Comparison of ENCODE assay signal across 27 cellular contexts in the genomic region with DNA sequence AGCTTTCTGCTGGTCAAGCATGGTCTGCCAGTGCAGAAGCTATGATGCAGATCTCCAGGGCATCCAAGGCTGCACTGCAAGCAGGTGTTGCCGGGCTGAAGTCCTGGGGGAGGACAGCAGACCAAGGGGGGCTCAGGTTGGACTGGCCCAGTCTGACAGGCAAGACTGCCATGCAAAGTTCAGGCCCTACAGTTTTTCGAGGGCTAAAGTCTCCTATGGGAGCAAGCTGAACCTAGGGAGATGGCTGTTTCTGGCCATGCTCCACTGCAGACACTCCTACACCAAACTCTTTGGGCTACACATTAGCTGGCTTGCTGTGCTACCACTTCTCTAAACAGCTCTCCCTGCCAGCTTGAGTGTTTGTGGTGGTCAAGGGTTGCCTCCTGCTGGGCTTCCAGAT.
DNase-seq lines count a peak whose midpoint lies in the region; ATAC-seq, FAIRE-seq and TF ChIP-seq lines count a peak whose summit lies in the region.
"Had no signal": no experiment of that assay in that cellular context is flagged by ENCODE, and none has a peak within 500 bp of the region (broad histone marks: within the 10 kb centered on the region; RNA-seq: fewer than 3 reads in every experiment).

No MANE protein-coding gene starts in this region.

- H3K36me3 ChIP-seq in HepG2 (replicated peaks in 1 of 2; ENCODE audit: control insufficient read depth in 1 of 2, insufficient read depth in 2 of 2, low read length in 2 of 2) (no peaks in the 10 kb centered on the region), right lobe of liver (no peaks in the 10 kb centered on the region), Panc1 (ENCODE audit: control insufficient read depth, insufficient read depth, low read length) (no peaks in the 10 kb centered on the region), trophoblast cell (ENCODE audit: control insufficient read depth in 1 of 2, insufficient read depth in 2 of 2, low read length in 2 of 2) (no peaks in the 10 kb centered on the region)
- H3K36me3 ChIP-seq: BLaER1 treated with 17β-estradiol and CSF1 and Interleukin-3, amounts not matched to agents 10 nM and 100 nM; SJSA1 had no signal

- no peaks in the 10 kb centered on the region for H3K79me2 ChIP-seq in HepG2 (ENCODE audit: insufficient read depth, low read length)
- no peaks in the 10 kb centered on the region for H3K79me2 ChIP-seq in trophoblast cell (ENCODE audit: control insufficient read depth, insufficient read depth, low read length, poor library complexity)

- no peak overlapping the region for H4K12ac ChIP-seq in trophoblast cell (ENCODE audit: low read depth, low read length)

- H3K9me3 ChIP-seq in HepG2 (ENCODE audit: low read length) = no peaks in the 10 kb centered on the region
- no peaks in the 10 kb centered on the region for H3K9me3 ChIP-seq in right lobe of liver
- no peaks in the 10 kb centered on the region for H3K9me3 ChIP-seq in Panc1 (ENCODE audit: control insufficient read depth, insufficient read depth, low read depth, low read length)
- H3K9me3 ChIP-seq in trophoblast cell (ENCODE audit: insufficient read depth, low read depth, low read length) = no peaks in the 10 kb centered on the region
- H3K9me3 ChIP-seq: A549, SJSA1 had no signal

- H2AFZ ChIP-seq in HepG2 (ENCODE audit: low read length) (no peak overlapping the region), trophoblast cell (ENCODE audit: insufficient read depth, low read length, poor library complexity) (no peak overlapping the region)
- H2AFZ ChIP-seq: GM23248, PC-9 had no signal

- TF ChIP-seq RAD21 in HepG2 (CRISPR knock-in tag; IDR thresholded peaks at IDR 0.05) = no peak

- no peak overlapping the region for H3K18ac ChIP-seq in trophoblast cell (ENCODE audit: low read length)

- H4K20me1 ChIP-seq in HepG2 (ENCODE audit: insufficient read depth, low read length) = no peaks in the 10 kb centered on the region
- H4K20me1 ChIP-seq: BLaER1 treated with 17β-estradiol and CSF1 and Interleukin-3, amounts not matched to agents 10 nM and 100 nM had no signal

- H2BK12ac ChIP-seq in trophoblast cell (ENCODE audit: low read length) = no peak overlapping the region

- ATAC-seq in HepG2 = no peak; the same call in 2 of the 3 replicates
- ATAC-seq in right lobe of liver = no peak
- peak; percentile 38; the same call in 1 of the 2 replicates for ATAC-seq in Panc1
- no peak for ATAC-seq in HG03139 (IDR thresholded peaks at IDR 0.05; ENCODE audit: unreplicated experiment)
- ATAC-seq in HG03521 (IDR thresholded peaks at IDR 0.05; ENCODE audit: unreplicated experiment) = no peak
- ATAC-seq: A549, T-cell had no signal

- no peak; the same call in 1 of the 2 replicates for TF ChIP-seq CTCF in HepG2 (CRISPR knock-in tag; IDR thresholded peaks at IDR 0.05)
- no peak for TF ChIP-seq CTCF in right lobe of liver (IDR thresholded peaks at IDR 0.05)
- TF ChIP-seq CTCF in Panc1 (IDR thresholded peaks at IDR 0.05) = no peak
- no peak for TF ChIP-seq CTCF in coronary artery (IDR thresholded peaks at IDR 0.05)

- no peak overlapping the region for H3K14ac ChIP-seq in trophoblast cell (ENCODE audit: low read length)

- no peak overlapping the region for H4K91ac ChIP-seq in trophoblast cell (ENCODE audit: low read depth, low read length)

- H3K27ac ChIP-seq in HepG2 (ENCODE audit: extremely low read length, insufficient read depth, low read length) = no peak overlapping the region
- H3K27ac ChIP-seq in right lobe of liver = no peak overlapping the region
- no peak overlapping the region for H3K27ac ChIP-seq in Panc1 (ENCODE audit: low read length)
- H3K27ac ChIP-seq in trophoblast cell (ENCODE audit: low read depth, low read length) = no peak overlapping the region
- no peak overlapping the region for H3K27ac ChIP-seq in coronary artery
- H3K27ac ChIP-seq: A549; BLaER1 treated with 17β-estradiol and CSF1 and Interleukin-3, amounts not matched to agents 10 nM and 100 nM; GM23248; KMS-11; PC-9; SJSA1 had no signal

- CTCF ChIA-PET in HepG2 (lab: Yijun Ruan, JAX; ENCODE audit: low intra/inter-chr PET ratio, low total read pairs) (no interaction called here), Panc1 (lab: Charles Lee) (no interaction called here)

- TF ChIP-seq EP300 in HepG2 (IDR thresholded peaks at IDR 0.05; ENCODE audit: low read depth in 2 of 2, low read length in 2 of 2) = no peak
- no peak for TF ChIP-seq EP300 in HepG2 (CRISPR knock-in tag; IDR thresholded peaks at IDR 0.05; ENCODE audit: borderline replicate concordance)

- H3K4ac ChIP-seq in trophoblast cell (ENCODE audit: low read depth, low read length) = no peak overlapping the region

- H3K4me1 ChIP-seq in HepG2 (ENCODE audit: insufficient read depth, low read length) (no peaks in the 10 kb centered on the region), right lobe of liver (no peaks in the 10 kb centered on the region), Panc1 (ENCODE audit: control insufficient read depth, insufficient read depth, low read length) (no peaks in the 10 kb centered on the region), trophoblast cell (ENCODE audit: control insufficient read depth in 1 of 2, insufficient read depth in 2 of 2, low read length in 2 of 2) (no peaks in the 10 kb centered on the region)
- H3K4me1 ChIP-seq: A549; BLaER1 treated with 17β-estradiol and CSF1 and Interleukin-3, amounts not matched to agents 10 nM and 100 nM; SJSA1 had no signal

- DNase-seq in HepG2 (ENCODE audit: low spot score) (no peak), right lobe of liver (no peak), Panc1 (ENCODE audit: low read depth, low spot score) (no peak), trophoblast cell (no peak), coronary artery (ENCODE audit: low spot score) (no peak)
- DNase-seq: AML-193; CD4-positive, alpha-beta T cell; DMS79 treated with DMSO at 0.1 percent for 48 hours; GM23248; H9; NCI-H1092 treated with DMSO at 0.1 percent for 48 hours; NCI-H1436 treated with DMSO at 0.1 percent for 48 hours; NCI-H1930; NCI-H2107; NCI-H526; NCI-H82; PC-9; Right ventricle myocardium superior; RPMI8226; T-cell had no signal

- intact Hi-C loops in HepG2 (cut with micrococcal nuclease; ENCODE audit: unreplicated experiment) = no loop called here
- intact Hi-C loops in right lobe of liver (cut with DNase I) = no loop called here
- intact Hi-C loops in Panc1 (cut with micrococcal nuclease; ENCODE audit: unreplicated experiment) = no loop called here

- H3K4me2 ChIP-seq in HepG2 (ENCODE audit: low read depth, low read length) (no peak overlapping the region), trophoblast cell (ENCODE audit: low read length) (no peak overlapping the region)
- H3K4me2 ChIP-seq: A549; BLaER1 treated with 17β-estradiol and CSF1 and Interleukin-3, amounts not matched to agents 10 nM and 100 nM; KMS-11; PC-9 had no signal

- H2BK120ac ChIP-seq in trophoblast cell (ENCODE audit: insufficient read depth, low read length, poor library complexity) = no peak overlapping the region

- no peak overlapping the region for H3K23ac ChIP-seq in trophoblast cell (ENCODE audit: low read length)

- H4K8ac ChIP-seq in trophoblast cell (ENCODE audit: low read depth, low read length) = no peak overlapping the region

- in situ Hi-C loops in HepG2 (cut with HindIII; ENCODE audit: extremely low pct_ligation_motif_present, low pct_unique_long_range_greater_than_20kb) = loop anchor here (25.0 kb wide), 1 partner anchor 415 kb away; no protein-coding TSS in a partner anchor
- in situ Hi-C loops in Panc1 (cut with HindIII; ENCODE audit: low pct_unique_long_range_greater_than_20kb, low sequenced_read_pairs) = no loop called here

- H2BK5ac ChIP-seq in trophoblast cell (ENCODE audit: low read depth, low read length, poor library complexity) = no peak overlapping the region

- H3K9ac ChIP-seq in HepG2 (ENCODE audit: insufficient read depth, low read depth, low read length) = no peak overlapping the region
- no peak overlapping the region for H3K9ac ChIP-seq in trophoblast cell (ENCODE audit: low read length)
- H3K9ac ChIP-seq: BLaER1 treated with 17β-estradiol and CSF1 and Interleukin-3, amounts not matched to agents 10 nM and 100 nM; GM23248; KMS-11 had no signal

- no CpG with 5 or more reads among the region's 2 CpGs for WGBS in HepG2 (ENCODE audit: low lambda C conversion rate)
- no CpG with 5 or more reads among the region's 2 CpGs for WGBS in right lobe of liver (ENCODE audit: insufficient coverage, low coverage, low lambda C conversion rate, missing lambda C conversion rate)
- no CpG with 5 or more reads among the region's 2 CpGs for WGBS in trophoblast cell (ENCODE audit: extremely low coverage, insufficient coverage, insufficient read length)

- BruUV-seq in HepG2 (replicated peaks; lab: Mats Ljungman, UMichigan) (no TSS peak), Panc1 (replicated peaks; lab: Mats Ljungman, UMichigan) (no TSS peak)

- no peak for TF ChIP-seq POLR2A in HepG2 (IDR thresholded peaks at IDR 0.05; ENCODE audit: insufficient read depth in 1 of 2, low read depth in 2 of 2, low read length in 2 of 2)
- TF ChIP-seq POLR2A in right lobe of liver (IDR thresholded peaks at IDR 0.05) = no peak

- POLR2A ChIA-PET in HepG2 (lab: Yijun Ruan, JAX) = no interaction called here
- POLR2A ChIA-PET in Panc1 (lab: Charles Lee) = no interaction called here

- no peak overlapping the region for H2AK5ac ChIP-seq in trophoblast cell (ENCODE audit: low read length)

- no peaks in the 10 kb centered on the region for H3K79me1 ChIP-seq in trophoblast cell (ENCODE audit: low read length)

- H3K4me3 ChIP-seq in HepG2 (replicated peaks in 1 of 3; ENCODE audit: insufficient read depth in 1 of 3, low read depth in 2 of 3, low read length in 3 of 3) (no peak overlapping the region), right lobe of liver (no peak overlapping the region), Panc1 (ENCODE audit: low read depth in 2 of 2, low read length in 2 of 2) (no peak overlapping the region), trophoblast cell (ENCODE audit: low read depth, low read length) (peak overlapping the region; percentile 17), coronary artery (no peak overlapping the region)
- H3K4me3 ChIP-seq: A549; BLaER1 treated with 17β-estradiol and CSF1 and Interleukin-3, amounts not matched to agents 10 nM and 100 nM; GM23248; PC-9; SJSA1 had no signal

- H3K27me3 ChIP-seq in HepG2 (ENCODE audit: control insufficient read depth in 1 of 2, insufficient read depth in 2 of 2, low read length in 2 of 2) (no peaks in the 10 kb centered on the region), right lobe of liver (no peaks in the 10 kb centered on the region), Panc1 (ENCODE audit: control insufficient read depth, insufficient read depth, low read length) (no peaks in the 10 kb centered on the region), trophoblast cell (ENCODE audit: insufficient read depth, low read length) (no peaks in the 10 kb centered on the region)
- H3K27me3 ChIP-seq: BLaER1 treated with 17β-estradiol and CSF1 and Interleukin-3, amounts not matched to agents 10 nM and 100 nM had no signal

- FAIRE-seq in HepG2 (lab: Jason Lieb, UNC) = no peak
- FAIRE-seq: A549, GM18507 had no signal
